Comparison of ENCODE assay signal across 18 cellular contexts in genomic region chr6:167730441-167730840, GRCh38.
A peak's percentile ranks its signal among the peaks of the same experiment; 100 is the strongest.
DNase-seq lines count a peak whose midpoint lies in the region; TF ChIP-seq lines count a peak whose summit lies in the region.
"Had no signal": no experiment of that assay in that cellular context is flagged by ENCODE, and none has a peak within 500 bp of the region (broad histone marks: within the 10 kb centered on the region; RNA-seq: fewer than 3 reads in every experiment).

No MANE protein-coding gene starts in this region.

- TF ChIP-seq POLR2A in testis (IDR thresholded peaks at IDR 0.05) = no peak

- no peak overlapping the region for H3K23ac ChIP-seq in neuronal stem cell (ENCODE audit: low read depth, low read length, poor library complexity)

- TF ChIP-seq CTCF in endodermal cell (conservative IDR thresholded peaks at IDR 0.05) (no peak), testis (IDR thresholded peaks at IDR 0.05) (no peak)

- H3K4me1 ChIP-seq in endodermal cell (ENCODE audit: control insufficient read depth, insufficient read depth, low read length) (no peaks in the 10 kb centered on the region), neuronal stem cell (ENCODE audit: control insufficient read depth in 2 of 2, insufficient read depth in 1 of 2, low read depth in 1 of 2, low read length in 2 of 2) (peaks cover 1 to 6% of the 10 kb centered on the region in 2 donors), testis (peaks cover 13% of the 10 kb centered on the region)
- H3K4me1 ChIP-seq: Caco-2 had no signal

- intact Hi-C loops in testis (cut with DNase I; ENCODE audit: low total_unique reads) = no loop called here

- H2AFZ ChIP-seq in neuronal stem cell (ENCODE audit: low read length) = no peak overlapping the region

- H3K36me3 ChIP-seq in endodermal cell (ENCODE audit: control insufficient read depth, insufficient read depth, low read length) (no peaks in the 10 kb centered on the region), neuronal stem cell (replicated peaks in 1 of 2; ENCODE audit: control insufficient read depth in 2 of 2, insufficient read depth in 2 of 2, low read length in 2 of 2) (no peaks in the 10 kb centered on the region), testis (ENCODE audit: low read depth, missing control alignments) (no peaks in the 10 kb centered on the region)

- no peak overlapping the region for H2BK12ac ChIP-seq in neuronal stem cell (ENCODE audit: low read length)

- no peak overlapping the region for H2AK5ac ChIP-seq in neuronal stem cell (ENCODE audit: low read depth, low read length)

- H3K14ac ChIP-seq in neuronal stem cell (ENCODE audit: low read length) = peak overlapping the region; percentile 83

- H2BK15ac ChIP-seq in neuronal stem cell (ENCODE audit: low read length) = no peak overlapping the region

- H3K4me3 Mint-ChIP-seq in endodermal cell = no peak overlapping the region
- H3K4me3 Mint-ChIP-seq: CD4-positive, alpha-beta T cell; GM23338; H9 had no signal

- peaks cover 6% of the 10 kb centered on the region for H3K9me3 Mint-ChIP-seq in endodermal cell

- H3K4me1 Mint-ChIP-seq in endodermal cell = peaks cover 3% of the 10 kb centered on the region

- H3K9me3 ChIP-seq in endodermal cell (ENCODE audit: control insufficient read depth, low read length) (no peaks in the 10 kb centered on the region), neuronal stem cell (replicated peaks in 1 of 2; ENCODE audit: control insufficient read depth in 2 of 2, insufficient read depth in 1 of 2, low read depth in 1 of 2, low read length in 2 of 2) (peaks cover 0 to 2% of the 10 kb centered on the region in 2 donors), testis (no peaks in the 10 kb centered on the region)
- H3K9me3 ChIP-seq: A549, Caco-2 had no signal

- peaks cover 8% of the 10 kb centered on the region for H3K27me3 Mint-ChIP-seq in endodermal cell (ENCODE audit: insufficient read depth)

- H3K9ac ChIP-seq in endodermal cell (ENCODE audit: extremely low read depth, low read length, poor library complexity, severe bottlenecking) = no peak overlapping the region
- no peak overlapping the region for H3K9ac ChIP-seq in neuronal stem cell (ENCODE audit: low read depth, low read length, poor library complexity)

- no peak overlapping the region for H3K27ac Mint-ChIP-seq in endodermal cell
- H3K27ac Mint-ChIP-seq: CD4-positive, alpha-beta T cell; GM23338; H9 had no signal

- H4K91ac ChIP-seq in neuronal stem cell (ENCODE audit: low read depth, low read length, poor library complexity) = no peak overlapping the region

- WGBS in endodermal cell (ENCODE audit: insufficient coverage in 1 of 2, insufficient read length in 1 of 2), 2 experiments = 95 to 97% methylated on average over 12 to 15 of the region's 15 CpGs
- no CpG with 5 or more reads among the region's 15 CpGs for WGBS in neuronal stem cell (ENCODE audit: extremely low coverage in 2 of 2, insufficient read length in 2 of 2, insufficient replicate concordance in 1 of 2), 2 donors
- WGBS in testis, 2 donors = 64 to 78% methylated on average over 10 to 15 of the region's 15 CpGs

- no peak overlapping the region for H3K4me3 ChIP-seq in endodermal cell (ENCODE audit: low read length)
- no peak overlapping the region for H3K4me3 ChIP-seq in neuronal stem cell (ENCODE audit: low read length in 2 of 2)
- H3K4me3 ChIP-seq in testis = peak overlapping the region; percentile 4 to 44
- H3K4me3 ChIP-seq: A549, GM23338 had no signal

- H3K4me2 ChIP-seq in neuronal stem cell (ENCODE audit: insufficient read depth, low read length, poor library complexity, severe bottlenecking) = no peak overlapping the region
- H3K4me2 ChIP-seq: A549, GM23338 had no signal

- no peak overlapping the region for H3K27ac ChIP-seq in endodermal cell (ENCODE audit: low read depth, low read length)
- H3K27ac ChIP-seq in neuronal stem cell (replicated peaks; ENCODE audit: low read length) = no peak overlapping the region
- no peak overlapping the region for H3K27ac ChIP-seq in testis
- H3K27ac ChIP-seq: 22Rv1, A549, C4-2B had no signal

- no peak overlapping the region for H3K18ac ChIP-seq in neuronal stem cell (ENCODE audit: low read length)

- no peak overlapping the region for H3K4ac ChIP-seq in neuronal stem cell (ENCODE audit: low read length)

- no peak overlapping the region for H2BK120ac ChIP-seq in neuronal stem cell (ENCODE audit: low read depth, low read length)

- H3K79me1 ChIP-seq in neuronal stem cell (ENCODE audit: low read depth, low read length) = no peaks in the 10 kb centered on the region

- H2BK5ac ChIP-seq in neuronal stem cell (ENCODE audit: low read length) = no peak overlapping the region

- peak; percentile 38 for DNase-seq in activated CD8-positive, alpha-beta memory T cell treated with anti-CD3 and anti-CD28 coated beads for 24 hours
- DNase-seq in activated CD8-positive, alpha-beta memory T cell treated with anti-CD3 and anti-CD28 coated beads, Interleukin-2, amount 50 U/mL, for 4 hours = no peak
- DNase-seq in endodermal cell (peak; percentile 25), neuronal stem cell (ENCODE audit: low spot score) (no peak), testis (no peak), NCI-H146 (lab: John Stamatoyannopoulos, UW) (no peak), NCI-H1092 (lab: John Stamatoyannopoulos, UW) (no peak)
- DNase-seq in activated T-cell treated with anti-CD3 and anti-CD28 coated beads, Interleukin-2, amount 50 U/mL, for 1 hour = no peak
- DNase-seq: AML-193; Caco-2; CD4-positive, alpha-beta T cell; DMS79 treated with DMSO at 0.1 percent for 48 hours; GF-D8; H9 had no signal

- no peaks in the 10 kb centered on the region for H3K27me3 ChIP-seq in endodermal cell (ENCODE audit: control insufficient read depth, insufficient read depth, low read length, poor library complexity, severe bottlenecking)
- H3K27me3 ChIP-seq in neuronal stem cell (ENCODE audit: control insufficient read depth in 3 of 3, insufficient read depth in 3 of 3, low read depth in 1 of 3, low read length in 3 of 3) = peaks cover 0 to 5% (median 0%) of the 10 kb centered on the region in 3 experiments
- H3K27me3 ChIP-seq in testis = no peaks in the 10 kb centered on the region

- no peak overlapping the region for H4K8ac ChIP-seq in neuronal stem cell (ENCODE audit: low read depth, low read length)

- no peaks in the 10 kb centered on the region for H3K36me3 Mint-ChIP-seq in endodermal cell (ENCODE audit: low read depth)

Comparison
In these comparisons a context has a peak if more than half of its experiments do, and no peak if none do; other contexts are left out.
1. DNase-seq: peak in activated CD8-positive, alpha-beta memory T cell treated with anti-CD3 and anti-CD28 coated beads for 24 hours (single experiment) and endodermal cell (single experiment); none in activated CD8-positive, alpha-beta memory T cell treated with anti-CD3 and anti-CD28 coated beads, Interleukin-2, amount 50 U/mL, for 4 hours (single experiment), neuronal stem cell (single experiment), testis (single experiment), NCI-H146 (single experiment), activated T-cell treated with anti-CD3 and anti-CD28 coated beads, Interleukin-2, amount 50 U/mL, for 1 hour (single experiment) and NCI-H1092 (single experiment).
2. H3K4me3 ChIP-seq: peak in testis (2 of 2); none in endodermal cell (single experiment) and neuronal stem cell (0 of 2).